ENCODE assay signal across 10 cellular contexts in genomic region chr12:15627995-15628945, GRCh38.
DNase-seq lines count a peak whose midpoint lies in the region; ATAC-seq and TF ChIP-seq lines count a peak whose summit lies in the region.
"Had no signal": no experiment of that assay in that cellular context is flagged by ENCODE, and none has a peak within 500 bp of the region (broad histone marks: within the 10 kb centered on the region; RNA-seq: fewer than 3 reads in every experiment).

No MANE protein-coding gene starts in this region.

- H3K27me3 Mint-ChIP-seq in nephron progenitor cell (ENCODE audit: low read depth, poor library complexity): no peaks in the 10 kb centered on the region

- TF ChIP-seq POLR2A in sigmoid colon (IDR thresholded peaks at IDR 0.05): no peak

- intact Hi-C loops in left cardiac atrium (cut with DNase I): no loop called here
- intact Hi-C loops in sigmoid colon (cut with DNase I): no loop called here

- peaks cover 32% of the 10 kb centered on the region for H3K4me1 Mint-ChIP-seq in nephron progenitor cell

- H3K27ac ChIP-seq in angular gyrus (ENCODE audit: low read depth, low read length): peak overlapping the region; percentile 79
- peak overlapping the region; percentile 73 to 88 (median 82) for H3K27ac ChIP-seq in sigmoid colon
- H3K27ac ChIP-seq: HL-60 had no signal

- 57 to 72% methylated on average over 4 of the region's 4 CpGs for whole genome bisulfite sequencing in sigmoid colon, 2 donors

- peak; percentile 38 to 53 for ATAC-seq in left cardiac atrium
- no peak for ATAC-seq in GM18517 (IDR thresholded peaks at IDR 0.05; ENCODE audit: unreplicated experiment)

- no peak overlapping the region for H3K4me3 Mint-ChIP-seq in nephron progenitor cell

- TF ChIP-seq CTCF in sigmoid colon (IDR thresholded peaks at IDR 0.05): no peak
- no peak for TF ChIP-seq CTCF in nephron progenitor cell (IDR thresholded peaks at IDR 0.05)

- no peaks in the 10 kb centered on the region for H3K9me3 ChIP-seq in sigmoid colon

- no peaks in the 10 kb centered on the region for H3K9me3 Mint-ChIP-seq in nephron progenitor cell

- no peaks in the 10 kb centered on the region for H3K27me3 ChIP-seq in sigmoid colon

- H3K4me3 ChIP-seq in sigmoid colon: peak overlapping the region in 1 of 4 donors; percentile 14

- peaks cover 3 to 21% (median 8%) of the 10 kb centered on the region in 4 donors for H3K36me3 ChIP-seq in sigmoid colon

- no peak for TF ChIP-seq EP300 in sigmoid colon (IDR thresholded peaks at IDR 0.05)

- H3K4me1 ChIP-seq in sigmoid colon: peaks cover 0 to 44% (median 33%) of the 10 kb centered on the region in 4 donors

- DNase-seq in EH (ENCODE audit: low read depth): peak; percentile 78
- no peak for DNase-seq in left cardiac atrium
- DNase-seq in sigmoid colon: no peak
- no peak for DNase-seq in GOT3 (lab: John Stamatoyannopoulos, UW)
- DNase-seq in nephron progenitor cell: no peak
- DNase-seq in NCI-H446 (lab: John Stamatoyannopoulos, UW): no peak
- DNase-seq: effector CD8-positive, alpha-beta T cell had no signal

- H3K27ac Mint-ChIP-seq in nephron progenitor cell: no peak overlapping the region

- H3K36me3 Mint-ChIP-seq in nephron progenitor cell (ENCODE audit: low read depth): no peaks in the 10 kb centered on the region
